23 cellular contexts compared by ENCODE assay signal in the genomic region with DNA sequence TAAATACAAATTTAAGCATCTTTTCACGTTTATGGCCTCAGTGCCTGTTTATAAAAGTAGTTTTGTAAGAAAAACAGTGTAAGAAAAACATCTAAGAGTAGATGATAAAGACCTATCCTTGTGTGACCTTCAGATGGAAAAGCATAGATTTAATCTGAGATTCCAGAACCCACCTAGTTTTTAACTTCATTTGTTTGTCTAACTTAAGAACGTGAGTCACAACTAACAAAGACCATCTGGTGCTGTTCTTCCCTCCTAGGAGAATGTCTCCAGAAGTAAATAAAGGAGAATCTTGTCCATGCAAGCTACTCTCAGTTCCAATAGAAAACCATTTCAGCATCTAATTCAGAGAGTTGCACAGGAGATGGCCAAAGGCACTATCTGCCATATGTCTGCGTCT.
"Had no signal": no experiment of that assay in that cellular context is flagged by ENCODE, and none has a peak within 500 bp of the region (broad histone marks: within the 10 kb centered on the region; RNA-seq: fewer than 3 reads in every experiment).

No MANE protein-coding gene starts in this region.

- ATAC-seq: esophagus mucosa; naive thymus-derived CD4-positive, alpha-beta T cell; right lobe of liver; stimulated activated naive B cell treated with anti-CD40 and anti-IgM and Interleukin-4, amounts not matched to agents 10 μg/mL and 1 μg/mL and 100 μg/mL, for 72 hours had no signal

- H3K4me2 ChIP-seq: neural progenitor cell had no signal

- H3K27ac Mint-ChIP-seq: immature natural killer cell; memory B cell; mesothelial cell of epicardium; naive thymus-derived CD4-positive, alpha-beta T cell; nephron; neural progenitor cell; progenitor cell of endocrine pancreas; stimulated activated naive B cell treated with anti-CD40 and anti-IgM and Interleukin-4, amounts not matched to agents 10 μg/mL and 1 μg/mL and 100 μg/mL, for 72 hours; stimulated activated naive CD8-positive, alpha-beta T cell treated with anti-CD3 and anti-CD28 coated beads, Interleukin-15, Interleukin-2, amounts not matched to agents 100 ng/mL and 50 ng/mL, for 24 hours had no signal

- H2AFZ ChIP-seq: neural progenitor cell, parathyroid adenoma had no signal

- DNase-seq: cortex of kidney; hypothalamus; immature natural killer cell; islet precursor cell; naive thymus-derived CD4-positive, alpha-beta T cell; right lobe of liver; small intestine; stimulated activated CD4-positive, alpha-beta T cell treated with anti-CD3 and anti-CD28 coated beads, Interleukin-15, amount 100 ng/mL, for 24 hours; stimulated activated CD4-positive, alpha-beta T cell treated with anti-CD3 and anti-CD28 coated beads, Interleukin-2, amount 100 ng/mL, for 48 hours; stimulated activated naive B cell treated with anti-CD40 and anti-IgM and Interleukin-4, amounts not matched to agents 10 μg/mL and 1 μg/mL and 100 μg/mL, for 72 hours; transverse colon had no signal

- H3K4me3 ChIP-seq: lung, neural progenitor cell, right lobe of liver, suprapubic skin, transverse colon, vagina had no signal

- H3K4me1 Mint-ChIP-seq: nephron, neural progenitor cell had no signal

- H3K4me1 ChIP-seq: neural progenitor cell, parathyroid adenoma, right lobe of liver, suprapubic skin, transverse colon, vagina had no signal

- H3K36me3 ChIP-seq: neural progenitor cell, right lobe of liver, suprapubic skin, transverse colon, vagina had no signal

- H3K9ac ChIP-seq: neural progenitor cell, parathyroid adenoma had no signal

- H3K27ac ChIP-seq: epithelial cell of prostate, neural progenitor cell, parathyroid adenoma, right lobe of liver, suprapubic skin, transverse colon, vagina had no signal

- H3K27me3 ChIP-seq: neural progenitor cell, right lobe of liver, suprapubic skin, transverse colon, vagina had no signal

- H3K9me3 ChIP-seq: right lobe of liver, suprapubic skin, transverse colon, vagina had no signal

- H3K4me3 Mint-ChIP-seq: immature natural killer cell; memory B cell; mesothelial cell of epicardium; naive thymus-derived CD4-positive, alpha-beta T cell; nephron; neural progenitor cell; stimulated activated naive B cell treated with anti-CD40 and anti-IgM and Interleukin-4, amounts not matched to agents 10 μg/mL and 1 μg/mL and 100 μg/mL, for 72 hours; stimulated activated naive CD8-positive, alpha-beta T cell treated with anti-CD3 and anti-CD28 coated beads, Interleukin-15, Interleukin-2, amounts not matched to agents 100 ng/mL and 50 ng/mL, for 24 hours had no signal

- H3K79me2 ChIP-seq: parathyroid adenoma had no signal
